Comparison of ENCODE assay signal across 10 cellular contexts in the genomic region with DNA sequence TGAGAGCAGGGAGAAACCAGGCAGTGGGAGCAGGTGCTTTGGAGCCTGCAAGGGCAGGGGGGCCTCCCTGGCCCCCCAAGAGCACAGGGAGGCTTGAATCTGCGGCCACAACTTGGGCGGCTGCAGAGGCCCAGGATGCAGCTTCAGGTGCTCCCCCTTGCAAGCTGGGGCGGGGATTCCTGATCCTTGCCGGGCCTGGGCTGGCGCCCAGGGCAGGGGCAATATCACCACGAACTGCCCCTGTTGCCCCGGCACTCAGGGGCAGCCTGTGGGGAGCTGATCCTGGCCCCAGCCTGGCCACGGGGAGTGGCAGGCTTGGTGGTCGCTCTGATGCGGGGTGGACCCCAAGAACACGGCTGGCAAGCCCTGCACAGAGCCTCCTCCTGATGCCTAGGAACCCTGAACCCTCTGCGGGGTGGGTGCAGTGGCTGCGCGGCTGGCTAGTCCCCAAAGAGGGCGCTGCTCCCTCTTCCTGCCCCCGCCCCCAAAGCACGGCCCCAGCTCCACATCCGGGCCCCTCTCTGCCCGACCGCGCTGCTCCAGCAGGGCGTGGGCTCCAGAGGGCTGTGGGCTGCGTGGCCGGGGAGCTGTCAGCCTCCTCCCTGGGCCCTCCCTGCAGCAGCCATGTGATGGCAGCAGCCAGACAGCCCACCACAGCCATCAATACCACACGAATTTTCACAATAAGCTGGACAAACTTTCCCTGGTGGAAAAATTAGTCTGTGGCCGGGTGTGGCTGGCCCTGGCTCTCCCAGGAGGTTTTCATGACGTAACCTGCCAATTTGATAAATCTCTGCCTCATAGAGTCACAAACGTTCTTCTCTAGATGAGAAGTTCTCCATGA. TPM values are rescaled to one million over a fixed set of nuclear protein-coding genes. Genes with fewer than 3 reads are reported as not detected.
A peak's percentile ranks its signal among the peaks of the same experiment; 100 is the strongest.
DNase-seq lines count a peak whose midpoint lies in the region; TF ChIP-seq lines count a peak whose summit lies in the region.
"Had no signal": no experiment of that assay in that cellular context is flagged by ENCODE, and none has a peak within 500 bp of the region (broad histone marks: within the 10 kb centered on the region; RNA-seq: fewer than 3 reads in every experiment).

No MANE protein-coding gene starts in this region.

- no peaks in the 10 kb centered on the region for H3K9me2 ChIP-seq in DOHH2 (replicated peaks; ENCODE audit: control insufficient read depth, low read length)

- H3K27me3 ChIP-seq in DOHH2 (ENCODE audit: control insufficient read depth, low read length): no peaks in the 10 kb centered on the region
- H3K27me3 ChIP-seq in HUES6 (ENCODE audit: control insufficient read depth, insufficient read depth, low read length): no peaks in the 10 kb centered on the region
- H3K27me3 ChIP-seq in iPS-20b (ENCODE audit: insufficient read depth, low read length): no peaks in the 10 kb centered on the region; the same call in 1 of the 2 replicates

- 0 out of 2 replicates have a peak, but pooled peaks cover 2% of the 10 kb centered on the region for H3F3A ChIP-seq in DOHH2 (ENCODE audit: control insufficient read depth, insufficient read depth)

- peak; percentile 68 for TF ChIP-seq CTCF in DOHH2 (IDR thresholded peaks at IDR 0.05; ENCODE audit: low read depth, low read length, poor library complexity, severe bottlenecking)
- TF ChIP-seq CTCF in coronary artery (IDR thresholded peaks at IDR 0.05): no peak

- peak; percentile 18 to 48 for DNase-seq in activated CD8-positive, alpha-beta memory T cell treated with anti-CD3 and anti-CD28 coated beads for 1 hour (ENCODE audit: extremely low read depth in 1 of 2, low read depth in 1 of 2)
- DNase-seq in stimulated activated CD8-positive, alpha-beta memory T cell treated with anti-CD3 and anti-CD28 coated beads, Interleukin-7, amount 100 ng/mL, for 24 hours (ENCODE audit: low read depth): peak; percentile 29
- no peak for DNase-seq in cerebellar nuclear complex (lab: John Stamatoyannopoulos, UW)
- no peak for DNase-seq in A172 (ENCODE audit: low spot score)
- DNase-seq in coronary artery (ENCODE audit: low spot score): no peak

- H3K9ac ChIP-seq in HUES6 (ENCODE audit: low read length) (peak overlapping the region; percentile 46), iPS-20b (ENCODE audit: low read depth, low read length) (peak overlapping the region; percentile 63; the same call in 1 of the 2 replicates)

- H3K9me3 ChIP-seq in DOHH2 (ENCODE audit: control insufficient read depth, insufficient read depth, low read length) (peaks cover 19% of the 10 kb centered on the region; the same call in 1 of the 2 replicates), HUES6 (ENCODE audit: control insufficient read depth, insufficient read depth, low read depth, low read length) (peaks cover 9% of the 10 kb centered on the region), iPS-20b (ENCODE audit: insufficient read depth, low read depth, low read length) (no peaks in the 10 kb centered on the region)

- no peaks in the 10 kb centered on the region for H4K20me1 ChIP-seq in DOHH2 (ENCODE audit: control insufficient read depth, insufficient read depth, low read depth, low read length)

- no peaks in the 10 kb centered on the region for H3K36me3 ChIP-seq in DOHH2 (ENCODE audit: control insufficient read depth, low read length)
- no peaks in the 10 kb centered on the region for H3K36me3 ChIP-seq in HUES6 (ENCODE audit: control insufficient read depth, insufficient read depth, low read length)
- H3K36me3 ChIP-seq in iPS-20b (ENCODE audit: insufficient read depth, low read depth, low read length): no peaks in the 10 kb centered on the region

- peak overlapping the region; percentile 33; the same call in 1 of the 2 replicates for H3K4me3 ChIP-seq in DOHH2 (ENCODE audit: low read length)
- peak overlapping the region; percentile 46 for H3K4me3 ChIP-seq in HUES6 (ENCODE audit: low read depth, low read length)
- H3K4me3 ChIP-seq in iPS-20b (ENCODE audit: low read length): peak overlapping the region; percentile 53; the same call in 1 of the 2 replicates
- H3K4me3 ChIP-seq in coronary artery: no peak overlapping the region

- H3K27ac ChIP-seq in DOHH2 (ENCODE audit: low read depth, low read length): no peak overlapping the region
- no peak overlapping the region for H3K27ac ChIP-seq in HUES6 (ENCODE audit: low read depth, low read length)
- H3K27ac ChIP-seq in iPS-20b (ENCODE audit: low read length): no peak overlapping the region
- H3K27ac ChIP-seq in coronary artery: no peak overlapping the region

- H3K4me2 ChIP-seq in DOHH2 (ENCODE audit: low read length): peak overlapping the region; percentile 71

- H3K4me1 ChIP-seq in DOHH2 (ENCODE audit: control insufficient read depth, low read length) (peaks cover 34% of the 10 kb centered on the region), HUES6 (ENCODE audit: control insufficient read depth, insufficient read depth, low read length) (peaks cover 15% of the 10 kb centered on the region), iPS-20b (ENCODE audit: insufficient read depth, low read length) (peaks cover 3% of the 10 kb centered on the region; the same call in 1 of the 2 replicates)

- H3K79me2 ChIP-seq in DOHH2 (ENCODE audit: control insufficient read depth, low read length): no peaks in the 10 kb centered on the region

RNA-seq across cellular contexts. Expression of gene TNFSF9, which starts 21.0 kb away (rescaled TPM):
- total RNA-seq in A172 (2014; rRNA removed; shearing (Covaris generic)): not detected in 2 replicates

RNA-seq across cellular contexts. Expression of gene CD70, which starts 39.1 kb away (rescaled TPM):
- total RNA-seq in A172 (2014; rRNA removed; shearing (Covaris generic)): 22.7 and 57.3 TPM in 2 replicates
- total RNA-seq: dermis microvascular lymphatic vessel endothelial cell, temporal lobe had no signal

RNA-seq across cellular contexts. Expression of gene TUBB4A, which starts 49.7 kb away (rescaled TPM):
- 9.1 and 12.6 TPM in 2 replicates for total RNA-seq in A172 (2014; rRNA removed; shearing (Covaris generic))
- total RNA-seq: dermis microvascular lymphatic vessel endothelial cell had no signal

Comparison
In these comparisons a context has a peak if more than half of its experiments do, and no peak if none do; other contexts are left out.
1. DNase-seq: peak in activated CD8-positive, alpha-beta memory T cell treated with anti-CD3 and anti-CD28 coated beads for 1 hour (2 of 2) and stimulated activated CD8-positive, alpha-beta memory T cell treated with anti-CD3 and anti-CD28 coated beads, Interleukin-7, amount 100 ng/mL, for 24 hours (single experiment); none in cerebellar nuclear complex (0 of 2), A172 (single experiment) and coronary artery (single experiment).